In the genomic region with DNA sequence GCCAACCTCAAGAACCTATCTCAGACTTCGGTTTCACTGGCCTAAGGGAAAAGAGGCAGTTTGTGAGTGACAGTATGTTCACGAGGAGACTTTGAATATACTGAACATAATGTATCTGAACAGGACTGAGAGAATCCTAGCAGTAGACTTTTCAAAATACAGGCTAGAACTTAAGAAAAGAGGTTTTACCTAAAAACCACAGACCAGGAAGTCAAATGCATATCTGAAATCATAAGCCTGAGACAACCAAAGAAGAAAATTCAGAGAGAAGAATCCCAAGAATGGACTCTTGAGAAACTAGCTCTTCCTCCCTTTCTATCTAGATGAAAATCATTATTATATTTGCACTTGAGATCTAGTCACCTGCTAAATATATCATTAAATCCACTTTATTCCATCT, we compare ENCODE assay signal across 24 cellular contexts. TPM values are rescaled to one million over a fixed set of nuclear protein-coding genes. Genes with fewer than 3 reads are reported as not detected.
DNase-seq lines count a peak whose midpoint lies in the region; ATAC-seq and TF ChIP-seq lines count a peak whose summit lies in the region.
"Had no signal": no experiment of that assay in that cellular context is flagged by ENCODE, and none has a peak within 500 bp of the region (broad histone marks: within the 10 kb centered on the region; RNA-seq: fewer than 3 reads in every experiment).

No MANE protein-coding gene starts in this region.

- peaks cover 4% of the 10 kb centered on the region for H3K36me3 Mint-ChIP-seq in CD8-positive, alpha-beta T cell
- peaks cover 32% of the 10 kb centered on the region for H3K36me3 Mint-ChIP-seq in activated naive CD8-positive, alpha-beta T cell treated with anti-CD3 and anti-CD28 coated beads for 36 hours
- H3K36me3 Mint-ChIP-seq in naive B cell = no peaks in the 10 kb centered on the region
- H3K36me3 Mint-ChIP-seq: WTC11 had no signal

- H3K4me1 Mint-ChIP-seq in CD8-positive, alpha-beta T cell (ENCODE audit: low read depth) = peaks cover 86% of the 10 kb centered on the region
- H3K4me1 Mint-ChIP-seq in activated naive CD8-positive, alpha-beta T cell treated with anti-CD3 and anti-CD28 coated beads for 36 hours = peaks cover 80% of the 10 kb centered on the region
- H3K4me1 Mint-ChIP-seq in naive B cell = peaks cover 72 to 92% (median 85%) of the 10 kb centered on the region in 3 donors

- TF ChIP-seq POLR2A in IMR-90 (IDR thresholded peaks at IDR 0.05; ENCODE audit: low read depth, low read length) (no peak), upper lobe of left lung (IDR thresholded peaks at IDR 0.05) (no peak)

- H3K27ac Mint-ChIP-seq in CD8-positive, alpha-beta T cell = peak overlapping the region; percentile 76
- peak overlapping the region; percentile 14 for H3K27ac Mint-ChIP-seq in activated naive CD8-positive, alpha-beta T cell treated with anti-CD3 and anti-CD28 coated beads for 36 hours
- H3K27ac Mint-ChIP-seq in naive B cell = peak overlapping the region in 5 of 6 donors; percentile 12 to 80 (median 32)
- H3K27ac Mint-ChIP-seq: activated CD4-positive, alpha-beta memory T cell treated with anti-CD3 and anti-CD28 coated beads, Interleukin-2, amount 10 ng/mL, durations not matched to agents 7 days and 5 days; activated naive CD4-positive, alpha-beta T cell treated with anti-CD3 and anti-CD28 coated beads for 36 hours had no signal

- H3K56ac ChIP-seq in IMR-90 (ENCODE audit: extremely low read depth, insufficient read depth, low read length) = no peak overlapping the region

- no peak for TF ChIP-seq CTCF in CD8-positive, alpha-beta T cell (IDR thresholded peaks at IDR 0.05)
- TF ChIP-seq CTCF in IMR-90 (conservative IDR thresholded peaks at IDR 0.05; ENCODE audit: low read depth, low read length) (no peak), upper lobe of left lung (IDR thresholded peaks at IDR 0.05) (no peak)

- no CpG with 5 or more reads among the region's 2 CpGs for WGBS in IMR-90 (ENCODE audit: extremely low coverage in 2 of 2, insufficient read length in 1 of 2), 2 experiments
- 87 to 93% methylated on average over 2 of the region's 2 CpGs for WGBS in upper lobe of left lung, 2 donors

- DNase-seq in CD8-positive, alpha-beta T cell = no peak
- DNase-seq in IMR-90 = no peak
- no peak for DNase-seq in activated naive CD8-positive, alpha-beta T cell treated with anti-CD3 and anti-CD28 coated beads for 36 hours
- DNase-seq in naive B cell = no peak
- DNase-seq in upper lobe of left lung = no peak
- no peak for DNase-seq in NCI-H1694 (lab: John Stamatoyannopoulos, UW)
- DNase-seq: activated CD4-positive, alpha-beta memory T cell treated with anti-CD3 and anti-CD28 coated beads, Interleukin-2, amount 10 ng/mL, durations not matched to agents 7 days and 5 days; activated naive CD4-positive, alpha-beta T cell treated with anti-CD3 and anti-CD28 coated beads for 36 hours; caudate nucleus; kidney glomerular epithelial cell; NCI-H1417 treated with DMSO at 0.1 percent for 48 hours; NCI-H2107; NCI-H446 treated with DMSO at 0.1 percent for 48 hours; right lobe of liver; stimulated activated CD4-positive, alpha-beta T cell treated with anti-CD3 and anti-CD28 coated beads, Interleukin-4, amount 100 ng/mL, for 4 hours; stimulated activated naive CD8-positive, alpha-beta T cell treated with anti-CD3 and anti-CD28 coated beads, Interleukin-15, amount 100 ng/mL, for 72 hours; thyroid gland had no signal

- no peak overlapping the region for H2AK5ac ChIP-seq in IMR-90 (ENCODE audit: low read depth, low read length)

- peak overlapping the region; percentile 9 for H3K4me3 Mint-ChIP-seq in CD8-positive, alpha-beta T cell
- H3K4me3 Mint-ChIP-seq in activated naive CD8-positive, alpha-beta T cell treated with anti-CD3 and anti-CD28 coated beads for 36 hours = no peak overlapping the region
- peak overlapping the region in 3 of 8 donors; percentile 9 to 32 (median 20) for H3K4me3 Mint-ChIP-seq in naive B cell
- H3K4me3 Mint-ChIP-seq: activated CD4-positive, alpha-beta memory T cell treated with anti-CD3 and anti-CD28 coated beads, Interleukin-2, amount 10 ng/mL, durations not matched to agents 7 days and 5 days; activated naive CD4-positive, alpha-beta T cell treated with anti-CD3 and anti-CD28 coated beads for 36 hours; stimulated activated naive CD8-positive, alpha-beta T cell treated with anti-CD3 and anti-CD28 coated beads, Interleukin-15, amount 100 ng/mL, for 72 hours; WTC11 had no signal

- peaks cover 76% of the 10 kb centered on the region for H3K4me1 ChIP-seq in CD8-positive, alpha-beta T cell (ENCODE audit: insufficient read depth, low read length)
- H3K4me1 ChIP-seq in IMR-90 (ENCODE audit: control insufficient read depth, insufficient read depth, low read length) (peaks cover 12% of the 10 kb centered on the region; the same call in 1 of the 2 replicates), upper lobe of left lung (peaks cover 32 to 59% (median 50%) of the 10 kb centered on the region in 4 donors)

- H3K9me1 ChIP-seq in IMR-90 (ENCODE audit: insufficient read depth, low read length) = peaks cover 4% of the 10 kb centered on the region

- H2BK20ac ChIP-seq in IMR-90 (ENCODE audit: low read depth, low read length) = no peak overlapping the region

- no peak overlapping the region for H2AK9ac ChIP-seq in IMR-90 (replicated peaks; ENCODE audit: low read depth, low read length, poor library complexity)

- intact Hi-C loops in CD8-positive, alpha-beta T cell (cut with DNase I, micrococcal nuclease) = loop anchor here (2.0 kb wide), 1 partner anchor 16 kb away; no protein-coding TSS in a partner anchor
- intact Hi-C loops in IMR-90 (cut with micrococcal nuclease) = no loop called here

- BruUV-seq in IMR-90 (replicated peaks; lab: Mats Ljungman, UMichigan) = no TSS peak

- no peak overlapping the region for H3K9ac ChIP-seq in IMR-90 (ENCODE audit: low read depth, low read length)

- no peak overlapping the region for H2BK120ac ChIP-seq in IMR-90 (ENCODE audit: low read depth, low read length)

- H2BK15ac ChIP-seq in IMR-90 (ENCODE audit: low read depth, low read length) = no peak overlapping the region

- H3K4me3 ChIP-seq in CD8-positive, alpha-beta T cell (ENCODE audit: low read depth, low read length) = no peak overlapping the region
- H3K4me3 ChIP-seq in IMR-90 (ENCODE audit: insufficient read depth, low read depth, low read length) (no peak overlapping the region), upper lobe of left lung (no peak overlapping the region)
- H3K4me3 ChIP-seq: ascending aorta, lung, right lobe of liver, thyroid gland had no signal

- H4K8ac ChIP-seq in IMR-90 (ENCODE audit: low read depth in 2 of 2, low read length in 2 of 2) = no peak overlapping the region

- H3K4me2 ChIP-seq in IMR-90 (ENCODE audit: low read depth, low read length) = no peak overlapping the region

- no peak overlapping the region for H4K91ac ChIP-seq in IMR-90 (ENCODE audit: insufficient read depth, low read depth, low read length)

- TF ChIP-seq EP300 in upper lobe of left lung (IDR thresholded peaks at IDR 0.05) = no peak

- in situ Hi-C loops in IMR-90 (cut with MboI; ENCODE audit: low sequenced_read_pairs) = no loop called here

- H3K27me3 ChIP-seq in CD8-positive, alpha-beta T cell (ENCODE audit: insufficient read depth, low read length) = no peaks in the 10 kb centered on the region
- no peaks in the 10 kb centered on the region for H3K27me3 ChIP-seq in IMR-90 (ENCODE audit: control insufficient read depth, insufficient read depth, low read length)
- no peaks in the 10 kb centered on the region for H3K27me3 ChIP-seq in upper lobe of left lung
- H3K27me3 ChIP-seq: ascending aorta, right lobe of liver, thyroid gland had no signal

- peaks cover 18 to 55% of the 10 kb centered on the region in 2 experiments for H3K79me1 ChIP-seq in IMR-90 (ENCODE audit: low read depth in 1 of 2, low read length in 2 of 2)

- H2AFZ ChIP-seq in IMR-90 (replicated peaks; ENCODE audit: low read length, poor library complexity) = no peak overlapping the region

- dilution Hi-C loops in IMR-90 (cut with HindIII; ENCODE audit: low sequenced_read_pairs, unreplicated experiment) = no loop called here

- H3K9me3 ChIP-seq in CD8-positive, alpha-beta T cell (ENCODE audit: low read length) = no peaks in the 10 kb centered on the region
- H3K9me3 ChIP-seq in IMR-90 (ENCODE audit: control insufficient read depth, insufficient read depth, low read length) = no peaks in the 10 kb centered on the region
- H3K9me3 ChIP-seq in upper lobe of left lung = no peaks in the 10 kb centered on the region
- H3K9me3 ChIP-seq: ascending aorta, right lobe of liver, thyroid gland had no signal

- H4K5ac ChIP-seq in IMR-90 (ENCODE audit: low read depth, low read length) = 0 out of 2 replicates have a peak overlapping the region, but pooled peaks have one; percentile 18

- H2BK5ac ChIP-seq in IMR-90 (ENCODE audit: low read depth, low read length, poor library complexity, severe bottlenecking) = no peak overlapping the region

- no peaks in the 10 kb centered on the region for H3K27me3 Mint-ChIP-seq in CD8-positive, alpha-beta T cell (ENCODE audit: low read depth)
- no peaks in the 10 kb centered on the region for H3K27me3 Mint-ChIP-seq in activated naive CD8-positive, alpha-beta T cell treated with anti-CD3 and anti-CD28 coated beads for 36 hours
- H3K27me3 Mint-ChIP-seq in naive B cell = no peaks in the 10 kb centered on the region
- H3K27me3 Mint-ChIP-seq: activated CD4-positive, alpha-beta memory T cell treated with anti-CD3 and anti-CD28 coated beads, Interleukin-2, amount 10 ng/mL, durations not matched to agents 7 days and 5 days; stimulated activated naive CD8-positive, alpha-beta T cell treated with anti-CD3 and anti-CD28 coated beads, Interleukin-15, amount 100 ng/mL, for 72 hours had no signal

- no peaks in the 10 kb centered on the region for H3K9me3 Mint-ChIP-seq in CD8-positive, alpha-beta T cell
- H3K9me3 Mint-ChIP-seq in activated naive CD8-positive, alpha-beta T cell treated with anti-CD3 and anti-CD28 coated beads for 36 hours = peaks cover 8% of the 10 kb centered on the region
- peaks cover 0 to 4% (median 0%) of the 10 kb centered on the region in 7 donors for H3K9me3 Mint-ChIP-seq in naive B cell
- H3K9me3 Mint-ChIP-seq: activated CD4-positive, alpha-beta memory T cell treated with anti-CD3 and anti-CD28 coated beads, Interleukin-2, amount 10 ng/mL, durations not matched to agents 7 days and 5 days; activated naive CD4-positive, alpha-beta T cell treated with anti-CD3 and anti-CD28 coated beads for 36 hours; WTC11 had no signal

- POLR2A ChIA-PET in CD8-positive, alpha-beta T cell (lab: Charles Lee) = interaction anchor here (1.2 kb wide), 1 partner anchor 21 kb away, joined by 4 read pairs; no protein-coding TSS in a partner anchor
- POLR2A ChIA-PET in IMR-90 (lab: Charles Lee; ENCODE audit: unreplicated experiment) = no interaction called here

- no peak overlapping the region for H3K27ac ChIP-seq in CD8-positive, alpha-beta T cell (ENCODE audit: low read depth, low read length)
- no peak overlapping the region for H3K27ac ChIP-seq in IMR-90 (ENCODE audit: insufficient read depth, low read length)
- no peak overlapping the region for H3K27ac ChIP-seq in upper lobe of left lung
- H3K27ac ChIP-seq: epithelial cell of prostate, right lobe of liver, thyroid gland had no signal

- no peak overlapping the region for H3K14ac ChIP-seq in IMR-90 (replicated peaks; ENCODE audit: low read depth, low read length)

- ATAC-seq in CD8-positive, alpha-beta T cell = no peak
- ATAC-seq in IMR-90 (ENCODE audit: low read depth) = no peak; the same call in 1 of the 2 replicates
- no peak for ATAC-seq in naive B cell (ENCODE audit: low read depth in 2 of 2)
- no peak for ATAC-seq in upper lobe of left lung (ENCODE audit: low FRiP score in 2 of 2)
- no peak for ATAC-seq in GM18907 (IDR thresholded peaks at IDR 0.05; ENCODE audit: unreplicated experiment)
- ATAC-seq: HCT116; SK-N-SH treated with all-trans-retinoic acid at 6 μM for 48 hours; stimulated activated naive CD8-positive, alpha-beta T cell treated with anti-CD3 and anti-CD28 coated beads, Interleukin-15, amount 100 ng/mL, for 72 hours; WTC11 had no signal

- CTCF ChIA-PET in CD8-positive, alpha-beta T cell (lab: Charles Lee) = interaction anchor here (2.7 kb wide), 1 partner anchor 16 kb away, joined by 9 read pairs; no protein-coding TSS in a partner anchor
- CTCF ChIA-PET in IMR-90 (lab: Yijun Ruan, JAX) = no interaction called here

- peaks cover 11% of the 10 kb centered on the region; the same call in 1 of the 2 replicates for H4K20me1 ChIP-seq in IMR-90 (ENCODE audit: insufficient read depth, low read length)

- no peak for TF ChIP-seq RAD21 in IMR-90 (IDR thresholded peaks at IDR 0.05; ENCODE audit: low read length)

- H3K4ac ChIP-seq in IMR-90 (ENCODE audit: low read depth, low read length) = peak overlapping the region; percentile 8; the same call in 1 of the 2 replicates

- no peaks in the 10 kb centered on the region for H3K36me3 ChIP-seq in CD8-positive, alpha-beta T cell (ENCODE audit: insufficient read depth, low read length)
- no peaks in the 10 kb centered on the region for H3K36me3 ChIP-seq in IMR-90 (ENCODE audit: control insufficient read depth, insufficient read depth, low read length)
- no peaks in the 10 kb centered on the region for H3K36me3 ChIP-seq in upper lobe of left lung
- H3K36me3 ChIP-seq: ascending aorta, right lobe of liver, thyroid gland had no signal

- peak overlapping the region; percentile 84; the same call in 1 of the 2 replicates for H3K18ac ChIP-seq in IMR-90 (ENCODE audit: low read depth, low read length)

- H3K23ac ChIP-seq in IMR-90 (ENCODE audit: low read depth, low read length) = no peak overlapping the region

RNA-seq across cellular contexts. Expression of a gene that starts 17.6 kb away (rescaled TPM):
- total RNA-seq in CD8-positive, alpha-beta T cell = 100 to 1,000 TPM in 1 of 2 experiments, 10 to 100 TPM in 1; 92.3 to 105 TPM
- 43.2 and 53.9 TPM in 2 replicates for total RNA-seq in IMR-90 (2012; rRNA removed)
- 17.9 and 20.1 TPM in 2 replicates for polyA plus RNA-seq in IMR-90 (2012; rRNA removed)
- polyA plus RNA-seq in IMR-90 (2012; cell fraction: cytosol; rRNA removed) = 4.6 and 7.8 TPM in 2 replicates
- 5.3 and 37.3 TPM in 2 replicates for polyA plus RNA-seq in IMR-90 (2012; cell fraction: nucleus; rRNA removed; ENCODE audit: low replicate concordance)
- 10 to 100 TPM; 89.5 to 94.2 TPM for total RNA-seq in activated naive CD8-positive, alpha-beta T cell treated with anti-CD3 and anti-CD28 coated beads for 36 hours
- polyA plus RNA-seq in naive B cell (ENCODE audit: low read depth in 6 of 6) = 10 to 100 TPM; 31.5 to 81.0 (median 53.3) TPM
- total RNA-seq in upper lobe of left lung = 100 to 1,000 TPM in 3 of 6 donors, 10 to 100 TPM in 3; 83.3 to 288 (median 127) TPM

Comparison
In these comparisons a context has a peak if more than half of its experiments do, and no peak if none do; other contexts are left out.
1. H3K27ac Mint-ChIP-seq: peak in every context shown above with its lines; median percentile 76 in CD8-positive, alpha-beta T cell; 32 in naive B cell; 14 in activated naive CD8-positive, alpha-beta T cell treated with anti-CD3 and anti-CD28 coated beads for 36 hours.